23 cellular contexts compared by ENCODE assay signal in the genomic region with DNA sequence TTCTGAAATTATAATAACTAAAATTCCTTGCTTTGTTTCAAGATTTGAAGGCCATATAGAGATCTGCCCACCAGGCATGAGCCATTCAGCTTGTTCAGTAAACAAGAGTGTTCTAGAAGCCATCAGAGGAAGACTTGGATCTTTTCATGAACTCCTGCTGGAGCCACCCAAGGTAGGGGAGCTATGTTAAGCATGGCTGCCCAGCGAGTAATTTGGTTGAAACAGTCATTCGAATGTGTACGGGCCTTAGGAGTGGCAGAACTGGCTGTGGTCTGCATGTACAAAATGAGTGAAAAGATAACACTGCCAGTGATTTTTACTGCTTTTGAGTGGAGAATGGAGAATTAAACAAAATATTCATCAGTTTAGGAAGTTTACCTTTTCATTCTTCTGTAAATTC.
"Had no signal": no experiment of that assay in that cellular context is flagged by ENCODE, and none has a peak within 500 bp of the region (broad histone marks: within the 10 kb centered on the region; RNA-seq: fewer than 3 reads in every experiment).

No MANE protein-coding gene starts in this region.

- ATAC-seq: activated CD8-positive, alpha-beta T cell treated with anti-CD3 and anti-CD28 coated beads for 36 hours; activated T-cell treated with anti-CD3 and anti-CD28 coated beads, Interleukin-2, amount 50 U/mL, for 4 hours; activated T-helper 17 cell treated with anti-CD3 and anti-CD28 coated beads, Interleukin-2, amount 50 U/mL, for 72 hours; PC-3; T-helper 17 cell had no signal

- H3K27ac Mint-ChIP-seq: activated B cell treated with CpG ODN at 0.5 μM for 24 hours; activated CD4-positive, alpha-beta T cell treated with anti-CD3 and anti-CD28 coated beads, Interleukin-2, amount 10 ng/mL, durations not matched to agents 7 days and 5 days; activated CD8-positive, alpha-beta T cell treated with anti-CD3 and anti-CD28 coated beads for 36 hours; activated naive CD4-positive, alpha-beta T cell treated with anti-CD3 and anti-CD28 coated beads for 36 hours; activated naive CD8-positive, alpha-beta T cell had no signal

- H3K27me3 Mint-ChIP-seq: activated B cell treated with CpG ODN at 0.5 μM for 24 hours; activated CD4-positive, alpha-beta T cell treated with anti-CD3 and anti-CD28 coated beads, Interleukin-2, amount 10 ng/mL, durations not matched to agents 7 days and 5 days; activated CD8-positive, alpha-beta T cell treated with anti-CD3 and anti-CD28 coated beads for 36 hours; activated naive CD8-positive, alpha-beta T cell; activated T-helper 17 cell treated with anti-CD3 and anti-CD28 coated beads, Interleukin-2, amount 50 U/mL, for 72 hours; T-helper 17 cell had no signal

- H3K4me3 Mint-ChIP-seq: activated B cell treated with CpG ODN at 0.5 μM for 24 hours; activated CD4-positive, alpha-beta T cell treated with anti-CD3 and anti-CD28 coated beads, Interleukin-2, amount 10 ng/mL, durations not matched to agents 7 days and 5 days; activated CD8-positive, alpha-beta T cell treated with anti-CD3 and anti-CD28 coated beads for 36 hours; activated naive CD4-positive, alpha-beta T cell treated with anti-CD3 and anti-CD28 coated beads for 36 hours; activated naive CD8-positive, alpha-beta T cell; activated T-cell treated with anti-CD3 and anti-CD28 coated beads, Interleukin-2, amount 50 U/mL, for 4 hours; activated T-helper 17 cell treated with anti-CD3 and anti-CD28 coated beads, Interleukin-2, amount 50 U/mL, for 72 hours; T-helper 17 cell had no signal

- H3K9me3 Mint-ChIP-seq: activated B cell treated with CpG ODN at 0.5 μM for 24 hours; activated CD4-positive, alpha-beta T cell treated with anti-CD3 and anti-CD28 coated beads, Interleukin-2, amount 10 ng/mL, durations not matched to agents 7 days and 5 days; activated CD8-positive, alpha-beta T cell treated with anti-CD3 and anti-CD28 coated beads for 36 hours; activated naive CD4-positive, alpha-beta T cell treated with anti-CD3 and anti-CD28 coated beads for 36 hours; activated T-cell treated with anti-CD3 and anti-CD28 coated beads, Interleukin-2, amount 50 U/mL, for 4 hours; activated T-helper 17 cell treated with anti-CD3 and anti-CD28 coated beads, Interleukin-2, amount 50 U/mL, for 72 hours had no signal

- DNase-seq: activated B cell treated with CpG ODN at 0.5 μM for 24 hours; activated CD4-positive, alpha-beta T cell treated with anti-CD3 and anti-CD28 coated beads, Interleukin-2, amount 10 ng/mL, durations not matched to agents 7 days and 5 days; activated CD8-positive, alpha-beta memory T cell treated with anti-CD3 and anti-CD28 coated beads, Interleukin-2, amount 50 U/mL, for 4 hours; activated CD8-positive, alpha-beta T cell treated with anti-CD3 and anti-CD28 coated beads for 36 hours; activated gamma-delta T cell; activated naive CD4-positive, alpha-beta T cell treated with anti-CD3 and anti-CD28 coated beads for 36 hours; activated T-cell treated with anti-CD3 and anti-CD28 coated beads, Interleukin-2, amount 50 U/mL, for 4 hours; amygdala; brain microvascular endothelial cell; Kasumi-1; KBM-7; NCI-H1105 treated with DMSO at 0.1 percent for 48 hours; NCI-H1436 treated with DMSO at 0.1 percent for 48 hours; NCI-H187; NCI-H2081; NCI-H446; NCI-H524; PC-3; SHP77 treated with DMSO at 0.1 percent for 48 hours; T-helper 17 cell; T-helper 9 cell had no signal
